Comparison of ENCODE assay signal across 9 cellular contexts in the genomic region with DNA sequence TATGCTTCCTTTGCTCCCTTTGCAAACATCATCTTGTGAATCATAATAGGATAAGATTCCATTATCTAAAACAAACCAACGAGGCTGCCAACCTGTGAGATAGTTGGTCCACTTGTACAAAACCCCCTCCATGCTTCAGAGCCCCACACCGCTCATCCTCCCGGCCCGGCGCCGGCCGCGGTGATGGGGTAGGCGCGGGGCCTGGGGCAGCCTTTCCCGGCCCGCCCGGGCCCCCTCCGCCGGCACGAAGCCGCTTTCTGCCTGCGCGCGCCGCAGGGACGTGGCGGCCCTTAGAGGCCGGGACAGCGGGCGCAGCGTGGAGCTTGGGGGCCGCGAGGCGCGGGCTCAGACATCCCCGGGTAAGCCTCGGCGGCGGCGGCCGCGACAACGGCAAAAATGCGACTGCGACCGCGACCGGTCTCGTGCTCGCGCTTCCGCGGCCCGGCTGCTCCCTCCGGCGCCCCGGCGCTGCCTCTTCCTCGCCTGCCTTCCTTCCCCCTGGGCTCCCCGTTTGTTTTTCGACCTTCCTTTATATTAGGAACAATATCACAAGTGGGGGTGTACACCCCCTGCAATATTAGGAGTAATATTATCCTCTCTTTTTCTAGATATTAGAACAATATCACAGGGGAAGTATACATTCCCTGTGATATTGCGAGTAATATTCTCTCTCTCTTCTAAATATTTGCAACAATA. TPM values are rescaled to one million over a fixed set of nuclear protein-coding genes. Genes with fewer than 3 reads are reported as not detected.
A peak's percentile ranks its signal among the peaks of the same experiment; 100 is the strongest.
DNase-seq lines count a peak whose midpoint lies in the region; ATAC-seq and TF ChIP-seq lines count a peak whose summit lies in the region.
"Had no signal": no experiment of that assay in that cellular context is flagged by ENCODE, and none has a peak within 500 bp of the region (broad histone marks: within the 10 kb centered on the region; RNA-seq: fewer than 3 reads in every experiment).

No MANE protein-coding gene starts in this region.

- H3K36me3 ChIP-seq in Peyer's patch, result no peaks in the 10 kb centered on the region
- no peaks in the 10 kb centered on the region for H3K36me3 ChIP-seq in body of pancreas (replicated peaks in 1 of 2; ENCODE audit: insufficient read depth in 1 of 2, low read depth in 2 of 2)
- no peaks in the 10 kb centered on the region for H3K36me3 ChIP-seq in naive thymus-derived CD4-positive, alpha-beta T cell (ENCODE audit: control insufficient read depth in 2 of 3, insufficient read depth in 3 of 3, low read length in 3 of 3)
- H3K36me3 ChIP-seq in osteoblast (ENCODE audit: insufficient read depth, low read length), result no peaks in the 10 kb centered on the region

- peaks cover 20 to 29% (median 26%) of the 10 kb centered on the region in 7 donors for H3K4me1 Mint-ChIP-seq in naive thymus-derived CD4-positive, alpha-beta T cell

- peak overlapping the region; percentile 43 to 53 (median 50) for H3K4me3 ChIP-seq in Peyer's patch
- no peak overlapping the region for H3K4me3 ChIP-seq in body of pancreas
- peak overlapping the region; percentile 63 for H3K4me3 ChIP-seq in naive thymus-derived CD4-positive, alpha-beta T cell (ENCODE audit: low read length)
- H3K4me3 ChIP-seq in osteoblast (ENCODE audit: insufficient read depth, low read length), result no peak overlapping the region

- peaks cover 0 to 10% (median 0%) of the 10 kb centered on the region in 5 donors for H3K36me3 Mint-ChIP-seq in naive thymus-derived CD4-positive, alpha-beta T cell

- H3K4me1 ChIP-seq in Peyer's patch (peaks cover 0 to 5% (median 0%) of the 10 kb centered on the region in 4 donors), body of pancreas (peaks cover 7% of the 10 kb centered on the region), osteoblast (ENCODE audit: insufficient read depth, low read length) (no peaks in the 10 kb centered on the region)
- H3K4me1 ChIP-seq in naive thymus-derived CD4-positive, alpha-beta T cell (ENCODE audit: control insufficient read depth in 2 of 2, insufficient read depth in 2 of 2, low read length in 2 of 2), result peaks cover 6% of the 10 kb centered on the region in 2 donors

- peak overlapping the region; percentile 85 to 97 (median 92) for H3K27ac Mint-ChIP-seq in naive thymus-derived CD4-positive, alpha-beta T cell

- no peaks in the 10 kb centered on the region for H3K9me3 ChIP-seq in Peyer's patch
- H3K9me3 ChIP-seq in body of pancreas, result no peaks in the 10 kb centered on the region
- H3K9me3 ChIP-seq in naive thymus-derived CD4-positive, alpha-beta T cell (ENCODE audit: control insufficient read depth in 2 of 3, low read length in 3 of 3), result no peaks in the 10 kb centered on the region
- no peaks in the 10 kb centered on the region for H3K9me3 ChIP-seq in osteoblast (ENCODE audit: low read depth, low read length)

- H3K27me3 ChIP-seq in Peyer's patch (no peaks in the 10 kb centered on the region), body of pancreas (peaks cover 0 to 6% of the 10 kb centered on the region in 2 donors), osteoblast (ENCODE audit: insufficient read depth, low read length) (peaks cover 44% of the 10 kb centered on the region)
- no peaks in the 10 kb centered on the region for H3K27me3 ChIP-seq in naive thymus-derived CD4-positive, alpha-beta T cell (ENCODE audit: control insufficient read depth in 2 of 2, insufficient read depth in 2 of 2, low read length in 2 of 2)

- H3K4me3 Mint-ChIP-seq in naive thymus-derived CD4-positive, alpha-beta T cell, result peak overlapping the region; percentile 85 to 95 (median 91)

- H3K9me3 Mint-ChIP-seq in naive thymus-derived CD4-positive, alpha-beta T cell, result no peaks in the 10 kb centered on the region

- no peaks in the 10 kb centered on the region for H3K79me2 ChIP-seq in osteoblast (ENCODE audit: insufficient read depth, low read length)

- H3K4me2 ChIP-seq in osteoblast (ENCODE audit: insufficient read depth, low read length), result no peak overlapping the region

- ATAC-seq in GM21825 (IDR thresholded peaks at IDR 0.05; ENCODE audit: unreplicated experiment), result peak; percentile 46
- ATAC-seq in body of pancreas, result peak; percentile 47
- ATAC-seq in naive thymus-derived CD4-positive, alpha-beta T cell, result peak; percentile 69

- TF ChIP-seq CTCF in Peyer's patch (IDR thresholded peaks at IDR 0.05) (no peak), body of pancreas (IDR thresholded peaks at IDR 0.05) (no peak), osteoblast (IDR thresholded peaks at IDR 0.05; ENCODE audit: extremely low read depth, low read depth, low read length) (no peak)

- H4K20me1 ChIP-seq in osteoblast (ENCODE audit: insufficient read depth, low read length), result no peaks in the 10 kb centered on the region

- intact Hi-C loops in body of pancreas (cut with DNase I), result no loop called here
- intact Hi-C loops in naive thymus-derived CD4-positive, alpha-beta T cell (cut with micrococcal nuclease), result loop anchor here (1.0 to 2.0 kb wide), 2 partner anchors 9 to 21 kb away; no protein-coding TSS in a partner anchor

- DNase-seq in Peyer's patch (peak in 1 of 3 donors; percentile 69), body of pancreas (no peak), NCI-H1930 (lab: John Stamatoyannopoulos, UW) (no peak), NAMALWA (ENCODE audit: low spot score) (no peak), inferior parietal cortex (ENCODE audit: extremely low spot score) (no peak), osteoblast (ENCODE audit: insufficient read length, low spot score, missing footprints) (no peak)
- DNase-seq in naive thymus-derived CD4-positive, alpha-beta T cell, result peak in 8 of 9 donors; percentile 31 to 50 (median 44)

- H3K27ac ChIP-seq in Peyer's patch (peak overlapping the region; percentile 76 to 94 (median 88)), body of pancreas (peak overlapping the region in 1 of 4 donors; percentile 64), osteoblast (ENCODE audit: low read depth, low read length) (no peak overlapping the region)
- peak overlapping the region; percentile 73 for H3K27ac ChIP-seq in naive thymus-derived CD4-positive, alpha-beta T cell (ENCODE audit: low read depth, low read length)

- TF ChIP-seq POLR2A in Peyer's patch (IDR thresholded peaks at IDR 0.05) (no peak), body of pancreas (IDR thresholded peaks at IDR 0.05) (no peak)

- POLR2A ChIA-PET in naive thymus-derived CD4-positive, alpha-beta T cell (lab: Charles Lee), result interaction anchor here (1.0 to 2.3 kb wide), 5 partner anchors 9 to 37 kb away, joined by 3 to 22 read pairs (median 4); no protein-coding TSS in a partner anchor

- CTCF ChIA-PET in naive thymus-derived CD4-positive, alpha-beta T cell (lab: Charles Lee), result interaction anchor here (0.7 to 2.1 kb wide), 5 partner anchors 21 to 790 kb away, joined by 3 to 6 read pairs (median 4); no protein-coding TSS in a partner anchor

- WGBS in body of pancreas, 2 donors, result 3 to 6% methylated on average over 33 to 52 of the region's 58 CpGs

- H3K27me3 Mint-ChIP-seq in naive thymus-derived CD4-positive, alpha-beta T cell, result peaks cover 0 to 49% (median 18%) of the 10 kb centered on the region in 5 donors

- no peak overlapping the region for H2AFZ ChIP-seq in osteoblast (ENCODE audit: low read length)

RNA-seq across cellular contexts. Expression of gene CEACAM21, which starts 54.0 kb away (rescaled TPM):
- 1 to 10 TPM in 3 of 4 donors, not detected in 1; 1.7 to 9.9 (median 2.5) TPM for total RNA-seq in Peyer's patch
- total RNA-seq in body of pancreas, result under 1 TPM in 1 of 2 donors, not detected in 1; 0.52 TPM
- total RNA-seq in naive thymus-derived CD4-positive, alpha-beta T cell, result 10 to 100 TPM; 40.1 to 64.5 (median 50.0) TPM
- polyA plus RNA-seq in naive thymus-derived CD4-positive, alpha-beta T cell, result 10 to 100 TPM; 27.7 to 43.6 TPM
- total RNA-seq in osteoblast, result not detected in 2 replicates
- total RNA-seq: NCI-H460 had no signal

Comparison
In these comparisons a context has a peak if more than half of its experiments do, and no peak if none do; other contexts are left out.
1. DNase-seq: peak in naive thymus-derived CD4-positive, alpha-beta T cell (8 of 9); none in body of pancreas (0 of 4), NCI-H1930 (0 of 2), NAMALWA (single experiment), inferior parietal cortex (single experiment) and osteoblast (single experiment).
2. H3K4me3 ChIP-seq: peak in Peyer's patch (4 of 4) and naive thymus-derived CD4-positive, alpha-beta T cell (single experiment); none in body of pancreas (0 of 2) and osteoblast (single experiment).
3. Peak in every context shown above with its lines, with median percentiles within 50 percentile points of each other: ATAC-seq.